In genomic region chr3:32817195-32817560, GRCh38 we compare ENCODE assay signal across 8 cellular contexts. TPM values are rescaled to one million over a fixed set of nuclear protein-coding genes. Genes with fewer than 3 reads are reported as not detected.
DNase-seq lines count a peak whose midpoint lies in the region; ATAC-seq and TF ChIP-seq lines count a peak whose summit lies in the region.

No MANE protein-coding gene starts in this region.

- H3K4me1 ChIP-seq in ascending aorta (peaks cover 5 to 14% of the 10 kb centered on the region in 2 donors), mesodermal cell (ENCODE audit: control insufficient read depth, insufficient read depth, low read length, poor library complexity, severe bottlenecking) (peaks cover 26% of the 10 kb centered on the region), BE2C (no peaks in the 10 kb centered on the region)

- H3K36me3 ChIP-seq in ascending aorta (no peaks in the 10 kb centered on the region), mesodermal cell (ENCODE audit: control insufficient read depth, insufficient read depth, low read length) (peaks cover 21% of the 10 kb centered on the region), BE2C (no peaks in the 10 kb centered on the region)

- H3K27ac ChIP-seq in ascending aorta (no peak overlapping the region), mesodermal cell (ENCODE audit: low read depth, low read length, severe bottlenecking) (peak overlapping the region; percentile 98)

- peaks cover 11% of the 10 kb centered on the region for H3K27me3 ChIP-seq in ascending aorta
- peaks cover 14% of the 10 kb centered on the region for H3K27me3 ChIP-seq in BE2C

- peak overlapping the region; percentile 51 to 62 for H3K4me3 ChIP-seq in ascending aorta
- H3K4me3 ChIP-seq in mesodermal cell (ENCODE audit: extremely low read depth, insufficient read depth, low read length, poor library complexity, severe bottlenecking) = peak overlapping the region; percentile 84
- no peak overlapping the region for H3K4me3 ChIP-seq in BE2C (ENCODE audit: low read depth, low read length)

- WGBS in mesodermal cell (ENCODE audit: insufficient coverage in 2 of 2), 2 experiments = 0 to 1% methylated on average over 51 to 52 of the region's 57 CpGs

- intact Hi-C loops in ascending aorta (cut with DNase I) = no loop called here

- peak; percentile 21 for DNase-seq in stimulated activated CD4-positive, alpha-beta T cell treated with anti-CD3 and anti-CD28 coated beads, Interleukin-15, amount 100 ng/mL, for 24 hours
- no peak for DNase-seq in stimulated activated CD4-positive, alpha-beta T cell treated with anti-CD3 and anti-CD28 coated beads, Interleukin-4, amount 100 ng/mL, for 24 hours
- DNase-seq in ascending aorta (ENCODE audit: low spot score in 2 of 2) (no peak), BE2C (no peak), NOMO-1 (lab: John Stamatoyannopoulos, UW; ENCODE audit: unreplicated experiment in 2 of 2) (no peak), NCI-H510A treated with DMSO at 0.1 percent for 48 hours (lab: John Stamatoyannopoulos, UW) (no peak)

- no peak for ATAC-seq in HG02852 (IDR thresholded peaks at IDR 0.05; ENCODE audit: unreplicated experiment)

- no peak for TF ChIP-seq CTCF in ascending aorta (IDR thresholded peaks at IDR 0.05)
- TF ChIP-seq CTCF in BE2C (IDR thresholded peaks at IDR 0.05; ENCODE audit: low read depth, low read length) = no peak

- H3K9me3 ChIP-seq in ascending aorta (no peaks in the 10 kb centered on the region), mesodermal cell (ENCODE audit: control insufficient read depth, low read length) (no peaks in the 10 kb centered on the region), BE2C (no peaks in the 10 kb centered on the region)

RNA-seq across cellular contexts. Expression of gene TRIM71, which starts 0.6 kb away (rescaled TPM):
- not detected for total RNA-seq in ascending aorta
- 20.3 TPM for polyA plus RNA-seq in mesodermal cell (2013, experiment 1 of 2)
- polyA plus RNA-seq in mesodermal cell (2013, experiment 2 of 2) = 18.1 TPM
- polyA plus RNA-seq in BE2C (2012; ENCODE audit: insufficient read depth, insufficient read length, low read depth) = 0.11 TPM
